In genomic region chrX:2892816-2893215, GRCh38 we compare ENCODE assay signal across 19 cellular contexts.
"Had no signal": no experiment of that assay in that cellular context is flagged by ENCODE, and none has a peak within 500 bp of the region (broad histone marks: within the 10 kb centered on the region; RNA-seq: fewer than 3 reads in every experiment).

No MANE protein-coding gene starts in this region.

- H3K27ac ChIP-seq: esophagus squamous epithelium, left ventricle myocardium inferior, lower lobe of right lung, ovary, tibial artery, upper lobe of right lung, vagina had no signal

- H3K36me3 Mint-ChIP-seq: memory B cell had no signal

- H3K4me3 Mint-ChIP-seq: memory B cell, neural crest cell had no signal

- DNase-seq: effector memory CD4-positive, alpha-beta T cell; esophagus squamous epithelium; foreskin fibroblast; kidney; left cardiac atrium; left ventricle myocardium inferior; lower lobe of right lung; midbrain; nucleus accumbens; ovary; right cardiac atrium; small intestine; stimulated activated CD4-positive, alpha-beta T cell treated with anti-CD3 and anti-CD28 coated beads, Interleukin-12 subunit alpha, Interleukin-12 subunit beta, amount 100 ng/mL, for 4 hours; stimulated activated naive CD8-positive, alpha-beta T cell treated with anti-CD3 and anti-CD28 coated beads, Interleukin-15, Interleukin-2, amounts not matched to agents 100 U/mL and 50 U/mL, for 24 hours; tibial artery; upper lobe of right lung had no signal

- H3K27me3 ChIP-seq: esophagus squamous epithelium, ovary, tibial artery, upper lobe of right lung, vagina had no signal

- H3K9me3 Mint-ChIP-seq: memory B cell, neural crest cell had no signal

- H3K36me3 ChIP-seq: esophagus squamous epithelium, left ventricle myocardium inferior, lower lobe of right lung, ovary, tibial artery, upper lobe of right lung, vagina had no signal

- H3K27ac Mint-ChIP-seq: memory B cell had no signal

- H3K4me1 ChIP-seq: left ventricle myocardium inferior, lower lobe of right lung, upper lobe of right lung had no signal

- H3K9me3 ChIP-seq: esophagus squamous epithelium, left ventricle myocardium inferior, lower lobe of right lung, ovary, tibial artery, upper lobe of right lung, vagina had no signal

- H3K4me3 ChIP-seq: esophagus squamous epithelium, left ventricle myocardium inferior, lower lobe of right lung, ovary, tibial artery, upper lobe of right lung, vagina had no signal
